ENCODE assay signal across 19 cellular contexts in the genomic region with DNA sequence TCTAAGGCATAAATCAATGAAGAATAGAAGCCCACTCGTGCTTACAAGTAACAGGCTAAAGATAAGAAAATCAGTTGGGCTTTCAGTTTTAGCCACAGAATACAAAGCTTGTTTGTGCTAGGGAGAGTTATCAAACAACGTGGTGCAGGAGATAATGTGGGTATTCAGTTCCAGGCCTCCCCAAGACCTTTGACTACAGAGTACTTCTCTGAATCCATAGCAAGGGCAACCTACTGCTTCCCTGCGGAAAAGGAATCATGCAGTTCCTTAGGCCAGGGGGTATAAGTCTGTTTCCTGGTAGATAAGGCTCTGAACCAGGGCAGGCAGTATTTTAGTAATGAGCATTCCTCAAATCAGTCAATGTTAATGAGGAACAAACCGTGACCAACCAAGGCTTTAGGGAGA.
DNase-seq lines count a peak whose midpoint lies in the region; ATAC-seq, FAIRE-seq and TF ChIP-seq lines count a peak whose summit lies in the region.
"Had no signal": no experiment of that assay in that cellular context is flagged by ENCODE, and none has a peak within 500 bp of the region (broad histone marks: within the 10 kb centered on the region; RNA-seq: fewer than 3 reads in every experiment).

No MANE protein-coding gene starts in this region.

- SMC1A ChIA-PET in GM12878 (lab: Charles Lee; ENCODE audit: uncharacterized antibody, unreplicated experiment): interaction anchor here (0.7 to 1.4 kb wide), 3 partner anchors 43 to 529 kb away, joined by 3 to 4 read pairs (median 3); no protein-coding TSS in a partner anchor

- RAD21 ChIA-PET in GM12878 (lab: Charles Lee; ENCODE audit: unreplicated experiment): no interaction called here

- H4K20me1 ChIP-seq in GM12878 (ENCODE audit: control insufficient read depth, insufficient read depth): no peaks in the 10 kb centered on the region

- intact Hi-C loops in GM12878 (cut with micrococcal nuclease; ENCODE audit: unreplicated experiment): no loop called here

- CTCF ChIA-PET in GM12878 (lab: Yijun Ruan, JAX): interaction anchor here (0.6 to 0.7 kb wide), 3 partner anchors 37 to 855 kb away, joined by 3 read pairs; no protein-coding TSS in a partner anchor

- WGBS in GM12878 (ENCODE audit: insufficient coverage, insufficient replicate concordance, low lambda C conversion rate, missing lambda C conversion rate): 13% methylated on average over 4 of the region's 4 CpGs

- POLR2A ChIA-PET in GM12878 (lab: Charles Lee): interaction anchor here (0.6 kb wide), 1 partner anchor 1496 kb away, joined by 3 read pairs; no protein-coding TSS in a partner anchor

- peak overlapping the region; percentile 30 for H3K27ac Mint-ChIP-seq in neural crest cell (ENCODE audit: unreplicated experiment)
- H3K27ac Mint-ChIP-seq: activated naive CD4-positive, alpha-beta T cell treated with anti-CD3 and anti-CD28 coated beads, Interleukin-2, amount 50 U/mL, for 24 hours; B cell had no signal

- H3K4me2 ChIP-seq in GM12878 (ENCODE audit: control insufficient read depth, insufficient read depth): 0 out of 2 replicates have a peak overlapping the region, but pooled peaks have one; percentile 32

- no peak overlapping the region for H2AFZ ChIP-seq in GM12878 (ENCODE audit: control insufficient read depth, low read depth, low read length)

- H3K27me3 ChIP-seq in GM12878 (replicated peaks in 1 of 2; ENCODE audit: control insufficient read depth in 2 of 2, insufficient read depth in 2 of 2, low read length in 1 of 2): no peaks in the 10 kb centered on the region

- no peaks in the 10 kb centered on the region for H3K4me1 ChIP-seq in GM12878 (ENCODE audit: control insufficient read depth, insufficient read depth, low read length)

- in situ Hi-C loops in GM12878 (cut with MboI): no loop called here
- in situ Hi-C loops in G401 (cut with HindIII; ENCODE audit: low sequenced_read_pairs): no loop called here
- in situ Hi-C loops in KBM-7 (cut with MboI; ENCODE audit: low pct_unique_long_range_greater_than_20kb, low sequenced_read_pairs): no loop called here

- H3K27me3 Mint-ChIP-seq in neural crest cell (ENCODE audit: low read depth): no peaks in the 10 kb centered on the region
- H3K27me3 Mint-ChIP-seq: activated naive CD4-positive, alpha-beta T cell treated with anti-CD3 and anti-CD28 coated beads, Interleukin-2, amount 50 U/mL, for 24 hours; B cell had no signal

- H3K9me3 ChIP-seq in GM12878 (replicated peaks; ENCODE audit: control insufficient read depth, insufficient read depth, low read length): no peaks in the 10 kb centered on the region

- H3K4me3 Mint-ChIP-seq in neural crest cell: no peak overlapping the region
- H3K4me3 Mint-ChIP-seq: activated naive CD4-positive, alpha-beta T cell treated with anti-CD3 and anti-CD28 coated beads, Interleukin-2, amount 50 U/mL, for 24 hours; B cell had no signal

- no peaks in the 10 kb centered on the region for H3K36me3 ChIP-seq in GM12878 (ENCODE audit: control insufficient read depth in 2 of 2, insufficient read depth in 2 of 2, low read length in 1 of 2)

- peaks cover under 1% of the 10 kb centered on the region for H3K9me3 Mint-ChIP-seq in neural crest cell
- H3K9me3 Mint-ChIP-seq: activated naive CD4-positive, alpha-beta T cell treated with anti-CD3 and anti-CD28 coated beads, Interleukin-2, amount 50 U/mL, for 24 hours had no signal

- no peak for TF ChIP-seq RAD21 in GM12878 (IDR thresholded peaks at IDR 0.05; ENCODE audit: insufficient read depth, low read depth, low read length)

- DNase-seq in GM12878 (ENCODE audit: low read depth, low spot score) (no peak), neural crest cell (ENCODE audit: low read depth, low spot score) (no peak), G401 (ENCODE audit: low spot score) (no peak), SIG-M5 (lab: John Stamatoyannopoulos, UW) (no peak), KBM-7 (no peak)
- DNase-seq in effector CD8-positive, alpha-beta T cell (lab: John Stamatoyannopoulos, UW): no peak
- DNase-seq: central memory CD4-positive, alpha-beta T cell; DND-41; NCI-H1105; NCI-H510A; retina; stimulated activated CD4-positive, alpha-beta T cell treated with anti-CD3 and anti-CD28 coated beads, Interleukin-4, amount 100 ng/mL, for 24 hours; stimulated activated naive CD8-positive, alpha-beta T cell treated with anti-CD3 and anti-CD28 coated beads, Interleukin-15, Interleukin-2, amounts not matched to agents 100 U/mL and 50 U/mL, for 24 hours had no signal

- H3K79me2 ChIP-seq in GM12878 (ENCODE audit: control insufficient read depth, insufficient read depth, low read length): no peaks in the 10 kb centered on the region

- no peak for FAIRE-seq in GM12878 (lab: Jason Lieb, UNC)
- FAIRE-seq: GM18507 had no signal

- no peak overlapping the region for H3K9ac ChIP-seq in GM12878 (ENCODE audit: control insufficient read depth, insufficient read depth, low read length)

- BruUV-seq in GM12878 (replicated peaks; lab: Mats Ljungman, UMichigan): no TSS peak

- H3K4me1 Mint-ChIP-seq in neural crest cell: peaks cover 27% of the 10 kb centered on the region
- H3K4me1 Mint-ChIP-seq: activated naive CD4-positive, alpha-beta T cell treated with anti-CD3 and anti-CD28 coated beads, Interleukin-2, amount 50 U/mL, for 24 hours; B cell had no signal

- H3K36me3 Mint-ChIP-seq in neural crest cell (ENCODE audit: low read depth): no peaks in the 10 kb centered on the region
- H3K36me3 Mint-ChIP-seq: activated naive CD4-positive, alpha-beta T cell treated with anti-CD3 and anti-CD28 coated beads, Interleukin-2, amount 50 U/mL, for 24 hours had no signal

- no peak for TF ChIP-seq CTCF in GM12878 (IDR thresholded peaks at IDR 0.05 in 2 of 3, conservative IDR thresholded peaks at IDR 0.05 in 1 of 3; ENCODE audit: control insufficient read depth in 2 of 3, extremely low read depth in 1 of 3, insufficient read depth in 1 of 3, low read depth in 3 of 3, low read length in 3 of 3)
- no peak for TF ChIP-seq CTCF in neural crest cell (conservative IDR thresholded peaks at IDR 0.05)

- TF ChIP-seq POLR2A in GM12878 (IDR thresholded peaks at IDR 0.05; ENCODE audit: low read depth, low read length): no peak

- H3K4me3 ChIP-seq in GM12878: no peak overlapping the region

- no peak for TF ChIP-seq EP300 in GM12878 (IDR thresholded peaks at IDR 0.05; ENCODE audit: borderline replicate concordance in 1 of 2, control insufficient read depth in 1 of 2, low read depth in 2 of 2, low read length in 2 of 2)

- ATAC-seq in GM18511 (IDR thresholded peaks at IDR 0.05; ENCODE audit: unreplicated experiment) (peak; percentile 53), HG02870 (IDR thresholded peaks at IDR 0.05; ENCODE audit: unreplicated experiment) (peak; percentile 56), GM12878 (no peak)
- ATAC-seq: stimulated activated naive CD8-positive, alpha-beta T cell treated with anti-CD3 and anti-CD28 coated beads, Interleukin-15, Interleukin-2, amounts not matched to agents 100 U/mL and 50 U/mL, for 24 hours had no signal

- no peak overlapping the region for H3K27ac ChIP-seq in GM12878 (ENCODE audit: control insufficient read depth, insufficient read depth)
- H3K27ac ChIP-seq: epithelial cell of prostate had no signal

TF ChIP-seq in GM12878, 131 proteins besides CTCF, POLR2A, EP300 and RAD21 (continues in another document):
- TF ChIP-seq IKZF2 (IDR thresholded peaks at IDR 0.05): no peak
- TF ChIP-seq, protein P1, sequence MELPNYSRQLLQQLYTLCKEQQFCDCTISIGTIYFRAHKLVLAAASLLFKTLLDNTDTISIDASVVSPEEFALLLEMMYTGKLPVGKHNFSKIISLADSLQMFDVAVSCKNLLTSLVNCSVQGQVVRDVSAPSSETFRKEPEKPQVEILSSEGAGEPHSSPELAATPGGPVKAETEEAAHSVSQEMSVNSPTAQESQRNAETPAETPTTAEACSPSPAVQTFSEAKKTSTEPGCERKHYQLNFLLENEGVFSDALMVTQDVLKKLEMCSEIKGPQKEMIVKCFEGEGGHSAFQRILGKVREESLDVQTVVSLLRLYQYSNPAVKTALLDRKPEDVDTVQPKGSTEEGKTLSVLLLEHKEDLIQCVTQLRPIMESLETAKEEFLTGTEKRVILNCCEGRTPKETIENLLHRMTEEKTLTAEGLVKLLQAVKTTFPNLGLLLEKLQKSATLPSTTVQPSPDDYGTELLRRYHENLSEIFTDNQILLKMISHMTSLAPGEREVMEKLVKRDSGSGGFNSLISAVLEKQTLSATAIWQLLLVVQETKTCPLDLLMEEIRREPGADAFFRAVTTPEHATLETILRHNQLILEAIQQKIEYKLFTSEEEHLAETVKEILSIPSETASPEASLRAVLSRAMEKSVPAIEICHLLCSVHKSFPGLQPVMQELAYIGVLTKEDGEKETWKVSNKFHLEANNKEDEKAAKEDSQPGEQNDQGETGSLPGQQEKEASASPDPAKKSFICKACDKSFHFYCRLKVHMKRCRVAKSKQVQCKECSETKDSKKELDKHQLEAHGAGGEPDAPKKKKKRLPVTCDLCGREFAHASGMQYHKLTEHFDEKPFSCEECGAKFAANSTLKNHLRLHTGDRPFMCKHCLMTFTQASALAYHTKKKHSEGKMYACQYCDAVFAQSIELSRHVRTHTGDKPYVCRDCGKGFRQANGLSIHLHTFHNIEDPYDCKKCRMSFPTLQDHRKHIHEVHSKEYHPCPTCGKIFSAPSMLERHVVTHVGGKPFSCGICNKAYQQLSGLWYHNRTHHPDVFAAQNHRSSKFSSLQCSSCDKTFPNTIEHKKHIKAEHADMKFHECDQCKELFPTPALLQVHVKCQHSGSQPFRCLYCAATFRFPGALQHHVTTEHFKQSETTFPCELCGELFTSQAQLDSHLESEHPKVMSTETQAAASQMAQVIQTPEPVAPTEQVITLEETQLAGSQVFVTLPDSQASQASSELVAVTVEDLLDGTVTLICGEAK (IDR thresholded peaks at IDR 0.05; ENCODE audit: borderline replicate concordance): no peak
- no peak for TF ChIP-seq HCFC1 (IDR thresholded peaks at IDR 0.05; ENCODE audit: low read length)
- TF ChIP-seq ZNF622 (IDR thresholded peaks at IDR 0.05): no peak
- TF ChIP-seq ZBED1 (IDR thresholded peaks at IDR 0.05; ENCODE audit: borderline replicate concordance): no peak
- no peak for TF ChIP-seq ZNF384 (IDR thresholded peaks at IDR 0.05; ENCODE audit: borderline replicate concordance, low read depth, low read length)
- no peak for TF ChIP-seq ZNF217 (IDR thresholded peaks at IDR 0.05)
- no peak for TF ChIP-seq ZZZ3 (IDR thresholded peaks at IDR 0.05; ENCODE audit: control insufficient read depth, insufficient read length, low read depth)
- no peak for TF ChIP-seq POLR2AphosphoS2 (IDR thresholded peaks at IDR 0.05; ENCODE audit: low read depth, low read length)
- TF ChIP-seq SREBF1 (IDR thresholded peaks at IDR 0.05; ENCODE audit: low read length): no peak
- TF ChIP-seq GABPA (IDR thresholded peaks at IDR 0.05; ENCODE audit: low read depth): no peak
- TF ChIP-seq SREBF2 (IDR thresholded peaks at IDR 0.05; ENCODE audit: low read length): no peak
